In genomic region chr19:41265376-41266153, GRCh38 we compare ENCODE assay signal across 8 cellular contexts. TPM values are rescaled to one million over a fixed set of nuclear protein-coding genes. Genes with fewer than 3 reads are reported as not detected.
A peak's percentile ranks its signal among the peaks of the same experiment; 100 is the strongest.
DNase-seq lines count a peak whose midpoint lies in the region; ATAC-seq, FAIRE-seq and TF ChIP-seq lines count a peak whose summit lies in the region.

No MANE protein-coding gene starts in this region.

- H3K4me1 ChIP-seq in esophagus muscularis mucosa (peaks cover 34 to 44% (median 40%) of the 10 kb centered on the region in 4 donors), neutrophil (ENCODE audit: control insufficient read depth in 1 of 2, insufficient read depth in 1 of 2, low read depth in 1 of 2, low read length in 1 of 2) (peaks cover 33 to 36% of the 10 kb centered on the region in 2 experiments)

- no peaks in the 10 kb centered on the region for H3K9me3 Mint-ChIP-seq in activated B cell treated with CpG ODN at 0.5 μM for 24 hours

- in situ Hi-C loops in GM13977 (cut with MboI; ENCODE audit: low pct_unique_long_range_greater_than_20kb, low sequenced_read_pairs, unreplicated experiment) = no loop called here

- H3K4me1 Mint-ChIP-seq in activated B cell treated with CpG ODN at 0.5 μM for 24 hours = peaks cover 48% of the 10 kb centered on the region

- H3K36me3 Mint-ChIP-seq in activated B cell treated with CpG ODN at 0.5 μM for 24 hours (ENCODE audit: low read depth) = peaks cover 53% of the 10 kb centered on the region

- TF ChIP-seq CTCF in 22Rv1 (IDR thresholded peaks at IDR 0.05) (no peak), GM13977 (IDR thresholded peaks at IDR 0.05; ENCODE audit: extremely low read depth, insufficient read depth, missing control alignments) (no peak), activated B cell treated with CpG ODN at 0.5 μM for 24 hours (IDR thresholded peaks at IDR 0.05) (no peak), esophagus muscularis mucosa (IDR thresholded peaks at IDR 0.05) (no peak), neutrophil (IDR thresholded peaks at IDR 0.05) (no peak)

- H3K27me3 Mint-ChIP-seq in activated B cell treated with CpG ODN at 0.5 μM for 24 hours = no peaks in the 10 kb centered on the region

- no peaks in the 10 kb centered on the region for H3K9me3 ChIP-seq in esophagus muscularis mucosa
- H3K9me3 ChIP-seq in neutrophil = no peaks in the 10 kb centered on the region

- peak overlapping the region; percentile 93 for H3K27ac Mint-ChIP-seq in activated B cell treated with CpG ODN at 0.5 μM for 24 hours

- POLR2A ChIA-PET in activated B cell treated with CpG ODN at 0.5 μM for 24 hours (lab: Charles Lee) = interaction anchor here (3.6 to 5.5 kb wide), 5 partner anchors 32 to 99 kb away, joined by 39 to 69 read pairs (median 43); partner anchors contain the start of genes B9D2, CCDC97 and TGFB1

- H3K4me3 ChIP-seq in esophagus muscularis mucosa (peak overlapping the region; percentile 86 to 100 (median 92)), neutrophil (ENCODE audit: low read depth in 1 of 2, low read length in 1 of 2) (peak overlapping the region; percentile 76 to 89)

- H3K27ac ChIP-seq in 22Rv1 (peak overlapping the region; percentile 97), esophagus muscularis mucosa (replicated peaks in 1 of 4) (peak overlapping the region; percentile 99 to 100 (median 99)), neutrophil (peak overlapping the region; percentile 98)

- FAIRE-seq in frontal cortex (lab: Jason Lieb, UNC) = no peak

- H3K36me3 ChIP-seq in esophagus muscularis mucosa (peaks cover 28 to 33% (median 29%) of the 10 kb centered on the region in 4 donors), neutrophil (peaks cover 28% of the 10 kb centered on the region)

- no peak for TF ChIP-seq POLR2A in esophagus muscularis mucosa (IDR thresholded peaks at IDR 0.05; ENCODE audit: low read depth)

- CTCF ChIA-PET in activated B cell treated with CpG ODN at 0.5 μM for 24 hours (lab: Charles Lee) = interaction anchor here (1.3 kb wide), 1 partner anchor 61 kb away, joined by 3 read pairs; no protein-coding TSS in a partner anchor

- peak overlapping the region; percentile 96 for H3K4me3 Mint-ChIP-seq in activated B cell treated with CpG ODN at 0.5 μM for 24 hours

- no peaks in the 10 kb centered on the region for H3K27me3 ChIP-seq in esophagus muscularis mucosa
- peaks cover 8% of the 10 kb centered on the region for H3K27me3 ChIP-seq in neutrophil

- ATAC-seq in activated B cell treated with CpG ODN at 0.5 μM for 24 hours (ENCODE audit: low read depth) = no peak

- intact Hi-C loops in activated B cell treated with CpG ODN at 0.5 μM for 24 hours (cut with micrococcal nuclease) (loop anchor here (10.0 kb wide), 1 partner anchor 309 kb away; the partner anchor contains the start of gene CEACAM21), esophagus muscularis mucosa (cut with DNase I) (loop anchor here (2.0 kb wide), 1 partner anchor 43 kb away; no protein-coding TSS in a partner anchor)

- DNase-seq in GM13977 (ENCODE audit: low spot score) = peak; percentile 28
- DNase-seq in activated B cell treated with CpG ODN at 0.5 μM for 24 hours = no peak
- DNase-seq in esophagus muscularis mucosa (ENCODE audit: extremely low spot score) = no peak
- no peak for DNase-seq in T-helper 9 cell
- DNase-seq in frontal cortex (ENCODE audit: low spot score in 2 of 2) = no peak
- no peak for DNase-seq in NCI-H774 (lab: John Stamatoyannopoulos, UW)

- no peak for TF ChIP-seq EP300 in esophagus muscularis mucosa (IDR thresholded peaks at IDR 0.05)

- 13% methylated on average over 17 of the region's 17 CpGs for whole genome bisulfite sequencing in esophagus muscularis mucosa

RNA-seq across cellular contexts. Expression of gene HNRNPUL1, which starts 1.4 kb away (rescaled TPM):
- total RNA-seq in activated B cell treated with CpG ODN at 0.5 μM for 24 hours = 235 and 244 TPM in 2 replicates
- 100 to 1,000 TPM; 148 to 207 (median 179) TPM for total RNA-seq in esophagus muscularis mucosa
- total RNA-seq in frontal cortex = 51.8 TPM

RNA-seq across cellular contexts. Expression of gene CCDC97, which starts 44.4 kb away (rescaled TPM):
- total RNA-seq in activated B cell treated with CpG ODN at 0.5 μM for 24 hours (61.7 and 65.3 TPM in 2 replicates), esophagus muscularis mucosa (10 to 100 TPM; 11.6 to 21.2 (median 14.8) TPM), frontal cortex (4.1 TPM)

RNA-seq across cellular contexts. Expression of gene AXL, which starts 46.5 kb away (rescaled TPM):
- total RNA-seq in activated B cell treated with CpG ODN at 0.5 μM for 24 hours (not detected in 2 replicates), esophagus muscularis mucosa (100 to 1,000 TPM; 112 to 243 (median 172) TPM), frontal cortex (4.9 TPM)

Comparison
In these comparisons a context has a peak if more than half of its experiments do, and no peak if none do; other contexts are left out.
1. RNA of gene AXL, which starts 46.5 kb away (total RNA-seq): 112 to 243 TPM in esophagus muscularis mucosa; 4.9 TPM in frontal cortex (single experiment) and not detected in activated B cell treated with CpG ODN at 0.5 μM for 24 hours; every median in the first group is over 10 times any median in the second.
2. Peak in every context shown above with its lines, with median percentiles within 50 percentile points of each other: H3K27ac ChIP-seq.